26 cellular contexts compared by ENCODE assay signal in genomic region chr5:5521478-5521877, GRCh38.
"Had no signal": no experiment of that assay in that cellular context is flagged by ENCODE, and none has a peak within 500 bp of the region (broad histone marks: within the 10 kb centered on the region; RNA-seq: fewer than 3 reads in every experiment).

No MANE protein-coding gene starts in this region.

- H3K4me3 ChIP-seq: breast epithelium, SK-N-MC had no signal

- H3K27ac Mint-ChIP-seq: activated T-cell treated with anti-CD3 and anti-CD28 coated beads, Interleukin-2, amount 50 U/mL, for 24 hours; activated T-helper 1 cell treated with anti-CD3 and anti-CD28 coated beads, Interleukin-12 subunit alpha, Interleukin-12 subunit beta, Interleukin-2, Interleukin-4 antibody, amounts not matched to agents 30 ng/mL and 10 ng/mL and 1 ng/mL, durations not matched to agents 14 hours and 24 hours and 36 hours; T-cell had no signal

- H3K9me3 ChIP-seq: breast epithelium had no signal

- H3K27ac ChIP-seq: breast epithelium, SK-N-MC, WERI-Rb-1 had no signal

- H3K4me1 ChIP-seq: breast epithelium had no signal

- ATAC-seq: activated CD4-positive, CD25-positive, alpha-beta regulatory T cell treated with anti-CD3 and anti-CD28 coated beads, Interleukin-2, amount 50 U/mL, for 24 hours; activated CD8-positive, alpha-beta memory T cell treated with anti-CD3 and anti-CD28 coated beads, Interleukin-2, amount 10 ng/mL, durations not matched to agents 7 days and 5 days; T-cell had no signal

- H3K27me3 ChIP-seq: breast epithelium had no signal

- H3K4me3 Mint-ChIP-seq: activated CD8-positive, alpha-beta memory T cell treated with anti-CD3 and anti-CD28 coated beads, Interleukin-2, amount 10 ng/mL, durations not matched to agents 7 days and 5 days; activated naive CD8-positive, alpha-beta T cell treated with anti-CD3 and anti-CD28 coated beads, Interleukin-2, amount 10 ng/mL, durations not matched to agents 7 days and 5 days; activated T-cell treated with anti-CD3 and anti-CD28 coated beads, Interleukin-2, amount 50 U/mL, for 24 hours; activated T-helper 1 cell treated with anti-CD3 and anti-CD28 coated beads, Interleukin-12 subunit alpha, Interleukin-12 subunit beta, Interleukin-2, Interleukin-4 antibody, amounts not matched to agents 30 ng/mL and 10 ng/mL and 1 ng/mL, durations not matched to agents 14 hours and 24 hours and 36 hours; T-cell had no signal

- H3K27me3 Mint-ChIP-seq: activated CD8-positive, alpha-beta memory T cell treated with anti-CD3 and anti-CD28 coated beads, Interleukin-2, amount 10 ng/mL, durations not matched to agents 7 days and 5 days; activated naive CD8-positive, alpha-beta T cell treated with anti-CD3 and anti-CD28 coated beads, Interleukin-2, amount 10 ng/mL, durations not matched to agents 7 days and 5 days had no signal

- DNase-seq: activated CD4-positive, alpha-beta T cell treated with anti-CD3 and anti-CD28 coated beads for 48 hours; activated CD4-positive, alpha-beta T cell treated with anti-CD3 and anti-CD28 coated beads, Interleukin-2, amount 50 U/mL, for 48 hours; activated CD8-positive, alpha-beta memory T cell treated with anti-CD3 and anti-CD28 coated beads, Interleukin-2, amount 10 ng/mL, durations not matched to agents 7 days and 5 days; activated effector memory CD4-positive, alpha-beta T cell treated with anti-CD3 and anti-CD28 coated beads, Interleukin-2, amount 50 U/mL, for 16 hours; activated naive CD4-positive, alpha-beta T cell treated with Interleukin-2 at 50 U/mL for 16 hours; activated naive CD8-positive, alpha-beta T cell treated with anti-CD3 and anti-CD28 coated beads, Interleukin-2, amount 10 ng/mL, durations not matched to agents 7 days and 5 days; activated T-cell treated with anti-CD3 and anti-CD28 coated beads, Interleukin-2, amount 50 U/mL, for 24 hours; aorta; caudate nucleus; KG1; NCI-H1092; NCI-H1417; NCI-H1930; NCI-H2171; NCI-H2227 treated with DMSO at 0.1 percent for 48 hours; NCI-H446 treated with DMSO at 0.1 percent for 48 hours; NCI-H524 treated with DMSO at 0.1 percent for 48 hours; NCI-H774; T-cell; T-helper 2 cell; T1000; WERI-Rb-1 had no signal

- H3K36me3 ChIP-seq: breast epithelium, WERI-Rb-1 had no signal
